Comparison of ENCODE assay signal across 8 cellular contexts in genomic region chr13:73702419-73703071, GRCh38.
DNase-seq lines count a peak whose midpoint lies in the region; ATAC-seq and TF ChIP-seq lines count a peak whose summit lies in the region.

No MANE protein-coding gene starts in this region.

- H3K36me3 Mint-ChIP-seq in activated CD8-positive, alpha-beta T cell treated with anti-CD3 and anti-CD28 coated beads, Interleukin-2, amount 10 ng/mL, durations not matched to agents 7 days and 5 days (ENCODE audit: low read depth), result peaks cover 25% of the 10 kb centered on the region
- no peaks in the 10 kb centered on the region for H3K36me3 Mint-ChIP-seq in natural killer cell treated with Interleukin-12 subunit alpha and Interleukin-12 subunit beta and Interleukin-15 and Interleukin-18, amount 100 ng/mL, for 72 hours

- CTCF ChIA-PET in activated CD8-positive, alpha-beta T cell treated with anti-CD3 and anti-CD28 coated beads, Interleukin-2, amount 10 ng/mL, durations not matched to agents 7 days and 5 days (lab: Charles Lee), result interaction anchor here (1.0 to 1.4 kb wide), 5 partner anchors 9 to 644 kb away, joined by 3 to 4 read pairs (median 3); partner anchors contain the start of gene KLF5

- no peaks in the 10 kb centered on the region for H3K9me3 ChIP-seq in body of pancreas

- intact Hi-C loops in body of pancreas (cut with DNase I), result loop anchor here (10.0 kb wide), 1 partner anchor 868 kb away; no protein-coding TSS in a partner anchor

- no peaks in the 10 kb centered on the region for H3K27me3 Mint-ChIP-seq in activated CD8-positive, alpha-beta T cell treated with anti-CD3 and anti-CD28 coated beads, Interleukin-2, amount 10 ng/mL, durations not matched to agents 7 days and 5 days (ENCODE audit: low read depth)
- H3K27me3 Mint-ChIP-seq in natural killer cell treated with Interleukin-12 subunit alpha and Interleukin-12 subunit beta and Interleukin-15 and Interleukin-18, amount 100 ng/mL, for 72 hours, result no peaks in the 10 kb centered on the region

- peaks cover 47% of the 10 kb centered on the region for H3K4me1 Mint-ChIP-seq in activated CD8-positive, alpha-beta T cell treated with anti-CD3 and anti-CD28 coated beads, Interleukin-2, amount 10 ng/mL, durations not matched to agents 7 days and 5 days (ENCODE audit: low read depth)
- peaks cover 14 to 30% of the 10 kb centered on the region in 2 donors for H3K4me1 Mint-ChIP-seq in natural killer cell treated with Interleukin-12 subunit alpha and Interleukin-12 subunit beta and Interleukin-15 and Interleukin-18, amount 100 ng/mL, for 72 hours (ENCODE audit: low read depth in 2 of 2)

- peak overlapping the region; percentile 63 for H3K4me3 Mint-ChIP-seq in activated CD8-positive, alpha-beta T cell treated with anti-CD3 and anti-CD28 coated beads, Interleukin-2, amount 10 ng/mL, durations not matched to agents 7 days and 5 days
- peak overlapping the region; percentile 22 for H3K4me3 Mint-ChIP-seq in natural killer cell treated with Interleukin-12 subunit alpha and Interleukin-12 subunit beta and Interleukin-15 and Interleukin-18, amount 100 ng/mL, for 72 hours

- H3K4me1 ChIP-seq in body of pancreas, result no peaks in the 10 kb centered on the region

- H3K27ac ChIP-seq in body of pancreas, result no peak overlapping the region

- H3K9me3 Mint-ChIP-seq in activated CD8-positive, alpha-beta T cell treated with anti-CD3 and anti-CD28 coated beads, Interleukin-2, amount 10 ng/mL, durations not matched to agents 7 days and 5 days (ENCODE audit: insufficient read depth), result no peaks in the 10 kb centered on the region
- H3K9me3 Mint-ChIP-seq in natural killer cell treated with Interleukin-12 subunit alpha and Interleukin-12 subunit beta and Interleukin-15 and Interleukin-18, amount 100 ng/mL, for 72 hours, result no peaks in the 10 kb centered on the region

- TF ChIP-seq POLR2A in body of pancreas (IDR thresholded peaks at IDR 0.05), result no peak

- no peak overlapping the region for H3K4me3 ChIP-seq in body of pancreas

- POLR2A ChIA-PET in activated CD8-positive, alpha-beta T cell treated with anti-CD3 and anti-CD28 coated beads, Interleukin-2, amount 10 ng/mL, durations not matched to agents 7 days and 5 days (lab: Charles Lee), result interaction anchor here (1.1 kb wide), 1 partner anchor 643 kb away, joined by 3 read pairs; the partner anchor contains the start of gene KLF5

- ATAC-seq in HG03135 (IDR thresholded peaks at IDR 0.05; ENCODE audit: unreplicated experiment), result peak; percentile 88
- ATAC-seq in activated CD8-positive, alpha-beta T cell treated with anti-CD3 and anti-CD28 coated beads, Interleukin-2, amount 10 ng/mL, durations not matched to agents 7 days and 5 days, result peak; percentile 92
- peak; percentile 65 to 86 for ATAC-seq in natural killer cell treated with Interleukin-12 subunit alpha and Interleukin-12 subunit beta and Interleukin-15 and Interleukin-18, amount 100 ng/mL, for 72 hours
- ATAC-seq in body of pancreas, result no peak
- no peak for ATAC-seq in GM21381 (IDR thresholded peaks at IDR 0.05; ENCODE audit: unreplicated experiment)

- DNase-seq in GM19238 (ENCODE audit: insufficient read length, low spot score) (peak; percentile 16), globus pallidus (ENCODE audit: low spot score) (no peak), body of pancreas (no peak), HuH-7.5 (ENCODE audit: low spot score) (no peak)
- peak; percentile 62 for DNase-seq in activated CD8-positive, alpha-beta T cell treated with anti-CD3 and anti-CD28 coated beads, Interleukin-2, amount 10 ng/mL, durations not matched to agents 7 days and 5 days
- DNase-seq in natural killer cell treated with Interleukin-12 subunit alpha and Interleukin-12 subunit beta and Interleukin-15 and Interleukin-18, amount 100 ng/mL, for 72 hours (ENCODE audit: low spot score), result no peak

- 68 to 80% methylated on average over 8 of the region's 8 CpGs for WGBS in body of pancreas, 2 donors

- H3K27ac Mint-ChIP-seq in activated CD8-positive, alpha-beta T cell treated with anti-CD3 and anti-CD28 coated beads, Interleukin-2, amount 10 ng/mL, durations not matched to agents 7 days and 5 days, result peak overlapping the region; percentile 90
- H3K27ac Mint-ChIP-seq in natural killer cell treated with Interleukin-12 subunit alpha and Interleukin-12 subunit beta and Interleukin-15 and Interleukin-18, amount 100 ng/mL, for 72 hours, result peak overlapping the region; percentile 36 to 77

- no peak for TF ChIP-seq CTCF in body of pancreas (IDR thresholded peaks at IDR 0.05)

- no peaks in the 10 kb centered on the region for H3K27me3 ChIP-seq in body of pancreas

- H3K36me3 ChIP-seq in body of pancreas (replicated peaks in 1 of 2; ENCODE audit: insufficient read depth in 1 of 2, low read depth in 2 of 2), result no peaks in the 10 kb centered on the region

Comparison
In these comparisons a context has a peak if more than half of its experiments do, and no peak if none do; other contexts are left out.
1. DNase-seq: peak in GM19238 (single experiment) and activated CD8-positive, alpha-beta T cell treated with anti-CD3 and anti-CD28 coated beads, Interleukin-2, amount 10 ng/mL, durations not matched to agents 7 days and 5 days (single experiment); none in natural killer cell treated with Interleukin-12 subunit alpha and Interleukin-12 subunit beta and Interleukin-15 and Interleukin-18, amount 100 ng/mL, for 72 hours (single experiment), globus pallidus (single experiment), body of pancreas (0 of 4) and HuH-7.5 (single experiment).
2. ATAC-seq: peak in HG03135 (single experiment), activated CD8-positive, alpha-beta T cell treated with anti-CD3 and anti-CD28 coated beads, Interleukin-2, amount 10 ng/mL, durations not matched to agents 7 days and 5 days (single experiment) and natural killer cell treated with Interleukin-12 subunit alpha and Interleukin-12 subunit beta and Interleukin-15 and Interleukin-18, amount 100 ng/mL, for 72 hours (2 of 2); none in body of pancreas (single experiment) and GM21381 (single experiment).